ENCODE assay signal across 16 cellular contexts in the genomic region with DNA sequence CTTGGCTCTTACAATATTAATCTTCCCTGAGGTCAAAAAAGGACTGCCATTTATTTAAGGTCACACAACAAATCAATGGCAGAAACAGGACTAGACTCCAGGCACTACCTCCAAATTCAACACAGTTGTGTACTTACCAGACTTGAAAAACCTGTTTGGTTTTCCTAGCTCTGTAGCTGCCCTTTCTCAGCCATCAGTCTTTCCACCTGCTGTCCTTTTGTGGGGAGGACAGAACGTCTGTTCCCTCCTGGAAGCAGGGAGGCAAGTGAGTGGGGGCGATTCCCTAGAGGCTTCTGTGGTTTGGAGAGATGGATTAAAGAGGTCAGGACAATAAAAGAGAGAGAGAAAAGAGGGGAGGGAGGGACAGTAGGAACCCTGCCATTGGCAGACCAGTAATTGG. TPM values are rescaled to one million over a fixed set of nuclear protein-coding genes. Genes with fewer than 3 reads are reported as not detected.
A peak's percentile ranks its signal among the peaks of the same experiment; 100 is the strongest.
DNase-seq lines count a peak whose midpoint lies in the region; ATAC-seq, FAIRE-seq and TF ChIP-seq lines count a peak whose summit lies in the region.
"Had no signal": no experiment of that assay in that cellular context is flagged by ENCODE, and none has a peak within 500 bp of the region (broad histone marks: within the 10 kb centered on the region; RNA-seq: fewer than 3 reads in every experiment).

No MANE protein-coding gene starts in this region.

- H3K4me3 Mint-ChIP-seq in GM23338: peak overlapping the region; percentile 16; the same call in 1 of the 3 replicates
- H3K4me3 Mint-ChIP-seq in effector memory CD8-positive, alpha-beta T cell: no peak overlapping the region
- no peak overlapping the region for H3K4me3 Mint-ChIP-seq in activated CD8-positive, alpha-beta T cell treated with anti-CD3 and anti-CD28 coated beads for 36 hours
- H3K4me3 Mint-ChIP-seq: neural crest cell had no signal

- FAIRE-seq in pancreas (lab: Jason Lieb, UNC): no peak

- POLR2A ChIA-PET in activated CD8-positive, alpha-beta T cell treated with anti-CD3 and anti-CD28 coated beads for 36 hours (lab: Charles Lee): no interaction called here

- peak overlapping the region; percentile 12; the same call in 1 of the 2 replicates for H3K27ac Mint-ChIP-seq in GM23338
- no peak overlapping the region for H3K27ac Mint-ChIP-seq in effector memory CD8-positive, alpha-beta T cell
- H3K27ac Mint-ChIP-seq in activated CD8-positive, alpha-beta T cell treated with anti-CD3 and anti-CD28 coated beads for 36 hours: no peak overlapping the region

- no peaks in the 10 kb centered on the region for H3K9me3 ChIP-seq in pancreas
- H3K9me3 ChIP-seq: colonic mucosa, esophagus muscularis mucosa had no signal

- H3K27ac ChIP-seq in GM23338 (ENCODE audit: low read depth): no peak overlapping the region
- peak overlapping the region in 2 of 4 donors; percentile 45 to 58 for H3K27ac ChIP-seq in pancreas
- H3K27ac ChIP-seq in foreskin keratinocyte: no peak overlapping the region
- H3K27ac ChIP-seq: colonic mucosa, esophagus muscularis mucosa, skin epidermis had no signal

- intact Hi-C loops in pancreas (cut with DNase I): no loop called here
- intact Hi-C loops in activated CD8-positive, alpha-beta T cell treated with anti-CD3 and anti-CD28 coated beads for 36 hours (cut with micrococcal nuclease): no loop called here

- peaks cover 36% of the 10 kb centered on the region for H3K4me1 Mint-ChIP-seq in GM23338
- H3K4me1 Mint-ChIP-seq in effector memory CD8-positive, alpha-beta T cell (ENCODE audit: low read depth in 2 of 2): no peaks in the 10 kb centered on the region
- no peaks in the 10 kb centered on the region for H3K4me1 Mint-ChIP-seq in activated CD8-positive, alpha-beta T cell treated with anti-CD3 and anti-CD28 coated beads for 36 hours (ENCODE audit: low read depth)
- H3K4me1 Mint-ChIP-seq: neural crest cell had no signal

- H3K9me3 Mint-ChIP-seq in GM23338: no peaks in the 10 kb centered on the region; the same call in 2 of the 3 replicates
- H3K9me3 Mint-ChIP-seq in effector memory CD8-positive, alpha-beta T cell: peaks cover 0 to 3% of the 10 kb centered on the region in 2 donors
- no peaks in the 10 kb centered on the region for H3K9me3 Mint-ChIP-seq in activated CD8-positive, alpha-beta T cell treated with anti-CD3 and anti-CD28 coated beads for 36 hours
- H3K9me3 Mint-ChIP-seq: neural crest cell had no signal

- no peak overlapping the region for H2AFZ ChIP-seq in GM23338

- DNase-seq in GM23338 (ENCODE audit: low spot score) (peak; percentile 64), NCI-H2081 (lab: John Stamatoyannopoulos, UW) (peak; percentile 66 to 73), NCI-H82 treated with DMSO at 0.1 percent for 48 hours (lab: John Stamatoyannopoulos, UW; ENCODE audit: unreplicated experiment) (peak; percentile 84), pancreas (peak in 3 of 6 donors; percentile 52 to 54 (median 52)), foreskin keratinocyte (no peak)
- no peak for DNase-seq in effector memory CD8-positive, alpha-beta T cell
- DNase-seq in activated CD8-positive, alpha-beta T cell treated with anti-CD3 and anti-CD28 coated beads for 36 hours: no peak
- DNase-seq: activated T-cell treated with anti-CD3 and anti-CD28 coated beads, Interleukin-2, amount 50 U/mL, for 1 hour; colonic mucosa; GF-D8; GOT3; Kasumi-1; PC-3 had no signal

- peaks cover 4% of the 10 kb centered on the region for H3K27me3 Mint-ChIP-seq in GM23338 (ENCODE audit: insufficient read depth, low read depth, poor library complexity)
- H3K27me3 Mint-ChIP-seq in effector memory CD8-positive, alpha-beta T cell: no peaks in the 10 kb centered on the region
- H3K27me3 Mint-ChIP-seq in activated CD8-positive, alpha-beta T cell treated with anti-CD3 and anti-CD28 coated beads for 36 hours: no peaks in the 10 kb centered on the region

- no peaks in the 10 kb centered on the region for H4K20me1 ChIP-seq in GM23338 (replicated peaks; ENCODE audit: insufficient read depth)

- 0 out of 2 replicates have a peak, but pooled peaks cover 4% of the 10 kb centered on the region for H3K79me2 ChIP-seq in GM23338 (replicated peaks; ENCODE audit: insufficient read depth)

- H3K4me3 ChIP-seq in GM23338 (no peak overlapping the region), pancreas (no peak overlapping the region)
- H3K4me3 ChIP-seq: colonic mucosa, esophagus muscularis mucosa, skin epidermis had no signal

- H3K4me1 ChIP-seq in GM23338 (ENCODE audit: insufficient read depth) (peaks cover 35% of the 10 kb centered on the region), pancreas (peaks cover 21 to 36% (median 32%) of the 10 kb centered on the region in 3 donors), foreskin keratinocyte (no peaks in the 10 kb centered on the region)
- H3K4me1 ChIP-seq: colonic mucosa, esophagus muscularis mucosa had no signal

- no peaks in the 10 kb centered on the region for H3F3A ChIP-seq in GM23338 (replicated peaks; ENCODE audit: low read depth)

- ATAC-seq in GM23338 (peak; percentile 87), pancreas (peak; percentile 93 to 95 (median 94)), foreskin keratinocyte (no peak)
- no peak for ATAC-seq in effector memory CD8-positive, alpha-beta T cell (replicated peaks)
- ATAC-seq in activated CD8-positive, alpha-beta T cell treated with anti-CD3 and anti-CD28 coated beads for 36 hours: no peak
- ATAC-seq: PC-3 had no signal

- CTCF ChIA-PET in activated CD8-positive, alpha-beta T cell treated with anti-CD3 and anti-CD28 coated beads for 36 hours (lab: Charles Lee): no interaction called here

- peak overlapping the region; percentile 17 for H3K4me2 ChIP-seq in GM23338

- H3K27me3 ChIP-seq in GM23338 (ENCODE audit: insufficient read depth) (no peaks in the 10 kb centered on the region), pancreas (no peaks in the 10 kb centered on the region), foreskin keratinocyte (peaks cover 15% of the 10 kb centered on the region)
- H3K27me3 ChIP-seq: colonic mucosa had no signal

- H3K36me3 ChIP-seq in GM23338 (ENCODE audit: insufficient read depth): no peaks in the 10 kb centered on the region
- no peaks in the 10 kb centered on the region for H3K36me3 ChIP-seq in pancreas
- H3K36me3 ChIP-seq: colonic mucosa, esophagus muscularis mucosa had no signal

- no peaks in the 10 kb centered on the region for H3K9me2 ChIP-seq in GM23338 (ENCODE audit: insufficient read depth)

- WGBS in pancreas, 2 donors: 6% methylated on average over 2 of the region's 2 CpGs

- TF ChIP-seq CTCF in GM23338 (conservative IDR thresholded peaks at IDR 0.05; ENCODE audit: low read depth in 2 of 2): no peak
- TF ChIP-seq CTCF in pancreas (IDR thresholded peaks at IDR 0.05): no peak
- no peak for TF ChIP-seq CTCF in foreskin keratinocyte (conservative IDR thresholded peaks at IDR 0.05)
- no peak for TF ChIP-seq CTCF in activated CD8-positive, alpha-beta T cell treated with anti-CD3 and anti-CD28 coated beads for 36 hours (IDR thresholded peaks at IDR 0.05)

- no peaks in the 10 kb centered on the region for H3K36me3 Mint-ChIP-seq in GM23338 (ENCODE audit: low read depth)
- H3K36me3 Mint-ChIP-seq in effector memory CD8-positive, alpha-beta T cell (ENCODE audit: insufficient read depth): no peaks in the 10 kb centered on the region
- no peaks in the 10 kb centered on the region for H3K36me3 Mint-ChIP-seq in activated CD8-positive, alpha-beta T cell treated with anti-CD3 and anti-CD28 coated beads for 36 hours (ENCODE audit: low read depth)

TF ChIP-seq in GM23338, 12 proteins besides CTCF, POLR2A, EP300 and RAD21 (continues in another document):
- TF ChIP-seq JUNB (IDR thresholded peaks at IDR 0.05; ENCODE audit: unreplicated experiment): no peak

RNA-seq across cellular contexts. Expression of a gene that starts 14.7 kb away (rescaled TPM):
- total RNA-seq in GM23338 (2014; rRNA removed; shearing (Covaris generic)): 22.1 and 24.6 TPM in 2 replicates
- polyA plus RNA-seq in GM23338 (2016; fragmentation: Nextera tagmentation; extraction: Ambion mirVana) (5.3 and 7.0 TPM in 2 replicates), pancreas (1 to 10 TPM; 1.3 to 2.6 TPM), foreskin keratinocyte (0.19 and 0.36 TPM in 2 replicates)
- total RNA-seq in pancreas (10 to 100 TPM in 1 of 6 donors, 1 to 10 TPM in 5; 3.1 to 11.9 (median 6.9) TPM), foreskin keratinocyte (0.35 and 0.41 TPM in 2 replicates)
- 1 to 10 TPM; 5.2 to 5.7 TPM for total RNA-seq in activated CD8-positive, alpha-beta T cell treated with anti-CD3 and anti-CD28 coated beads for 36 hours

Comparison
In these comparisons a context has a peak if more than half of its experiments do, and no peak if none do; other contexts are left out.
1. ATAC-seq: peak in GM23338 (single experiment) and pancreas (4 of 4); none in foreskin keratinocyte (single experiment), effector memory CD8-positive, alpha-beta T cell (single experiment) and activated CD8-positive, alpha-beta T cell treated with anti-CD3 and anti-CD28 coated beads for 36 hours (single experiment).
2. DNase-seq: peak in GM23338 (single experiment), NCI-H2081 (2 of 2) and NCI-H82 treated with DMSO at 0.1 percent for 48 hours (single experiment); none in foreskin keratinocyte (0 of 2), effector memory CD8-positive, alpha-beta T cell (0 of 3) and activated CD8-positive, alpha-beta T cell treated with anti-CD3 and anti-CD28 coated beads for 36 hours (single experiment).